ENCODE assay signal across 9 cellular contexts in genomic region chr13:113836917-113837553, GRCh38. TPM values are rescaled to one million over a fixed set of nuclear protein-coding genes. Genes with fewer than 3 reads are reported as not detected.
DNase-seq lines count a peak whose midpoint lies in the region; ATAC-seq and TF ChIP-seq lines count a peak whose summit lies in the region.
"Had no signal": no experiment of that assay in that cellular context is flagged by ENCODE, and none has a peak within 500 bp of the region (broad histone marks: within the 10 kb centered on the region; RNA-seq: fewer than 3 reads in every experiment).

No MANE protein-coding gene starts in this region.

- no peaks in the 10 kb centered on the region for H3K79me2 ChIP-seq in neural progenitor cell (ENCODE audit: low read depth)

- no peaks in the 10 kb centered on the region for H3F3A ChIP-seq in neural progenitor cell (ENCODE audit: low read depth)

- ATAC-seq in HG02678 (IDR thresholded peaks at IDR 0.05; ENCODE audit: unreplicated experiment) (no peak), GM19395 (IDR thresholded peaks at IDR 0.05; ENCODE audit: unreplicated experiment) (no peak)

- no peaks in the 10 kb centered on the region for H3K9me3 ChIP-seq in neural progenitor cell (ENCODE audit: low read depth)

- H2AFZ ChIP-seq in neural progenitor cell (replicated peaks) = no peak overlapping the region

- DNase-seq in NCI-H1417 (lab: John Stamatoyannopoulos, UW) = peak; percentile 53 to 83 (median 76)
- DNase-seq in NCI-H1417 treated with DMSO at 0.1 percent for 48 hours (lab: John Stamatoyannopoulos, UW) = no peak
- DNase-seq in NCI-H69 (lab: John Stamatoyannopoulos, UW) = peak; percentile 70
- DNase-seq in endothelial cell (ENCODE audit: low spot score) = no peak
- DNase-seq in neural progenitor cell (ENCODE audit: low spot score) = no peak
- DNase-seq in HuH-7.5 (ENCODE audit: low spot score) = no peak
- DNase-seq: CD4-positive, CD25-positive, alpha-beta regulatory T cell had no signal

- H3K36me3 Mint-ChIP-seq in endothelial cell (ENCODE audit: low read depth, unreplicated experiment) (peaks cover 3% of the 10 kb centered on the region), neural progenitor cell (no peaks in the 10 kb centered on the region)
- H3K36me3 Mint-ChIP-seq: CD4-positive, CD25-positive, alpha-beta regulatory T cell had no signal

- no peaks in the 10 kb centered on the region for H3K36me3 ChIP-seq in neural progenitor cell

- no peak overlapping the region for H3K4me2 ChIP-seq in neural progenitor cell

- no peaks in the 10 kb centered on the region for H4K20me1 ChIP-seq in neural progenitor cell (ENCODE audit: low read depth)

- H3K4me1 Mint-ChIP-seq in endothelial cell (ENCODE audit: unreplicated experiment) (peaks cover 20% of the 10 kb centered on the region), neural progenitor cell (peaks cover 18% of the 10 kb centered on the region)

- peak overlapping the region; percentile 2 for H3K27ac ChIP-seq in neural progenitor cell

- peak overlapping the region; percentile 71 for H3K27ac Mint-ChIP-seq in endothelial cell (ENCODE audit: unreplicated experiment)
- H3K27ac Mint-ChIP-seq in neural progenitor cell = peak overlapping the region; percentile 84
- H3K27ac Mint-ChIP-seq: CD4-positive, CD25-positive, alpha-beta regulatory T cell had no signal

- peaks cover 15% of the 10 kb centered on the region for H3K4me1 ChIP-seq in neural progenitor cell

- H3K27me3 Mint-ChIP-seq in endothelial cell (ENCODE audit: unreplicated experiment) (peaks cover 23% of the 10 kb centered on the region), neural progenitor cell (ENCODE audit: insufficient read depth, low read depth) (peaks cover 7% of the 10 kb centered on the region)
- H3K27me3 Mint-ChIP-seq: CD4-positive, CD25-positive, alpha-beta regulatory T cell had no signal

- H3K9ac ChIP-seq in neural progenitor cell = no peak overlapping the region

- no peak for TF ChIP-seq CTCF in endothelial cell (IDR thresholded peaks at IDR 0.05; ENCODE audit: unreplicated experiment)
- TF ChIP-seq CTCF in neural progenitor cell (IDR thresholded peaks at IDR 0.05) = no peak

- H3K27me3 ChIP-seq in neural progenitor cell = no peaks in the 10 kb centered on the region

- H3K4me3 ChIP-seq in neural progenitor cell = no peak overlapping the region

- H3K4me3 Mint-ChIP-seq in endothelial cell (ENCODE audit: unreplicated experiment) (peak overlapping the region; percentile 12), neural progenitor cell (no peak overlapping the region)
- H3K4me3 Mint-ChIP-seq: CD4-positive, CD25-positive, alpha-beta regulatory T cell had no signal

- H3K9me3 Mint-ChIP-seq in endothelial cell (ENCODE audit: unreplicated experiment) (no peaks in the 10 kb centered on the region), neural progenitor cell (no peaks in the 10 kb centered on the region)

RNA-seq across cellular contexts. Expression of gene GAS6, which starts 26.8 kb away (rescaled TPM):
- 19.8 TPM for total RNA-seq in endothelial cell (ENCODE audit: unreplicated experiment)
- total RNA-seq in neural progenitor cell (ENCODE audit: low replicate concordance) = 12.8 and 31.7 TPM in 2 replicates

Comparison
In these comparisons a context has a peak if more than half of its experiments do, and no peak if none do; other contexts are left out.
1. DNase-seq: peak in NCI-H1417 (3 of 3) and NCI-H69 (single experiment); none in NCI-H1417 treated with DMSO at 0.1 percent for 48 hours (single experiment), endothelial cell (single experiment), neural progenitor cell (single experiment) and HuH-7.5 (single experiment).